Comparison of ENCODE assay signal across 30 cellular contexts in genomic region chr5:91706785-91707520, GRCh38.
A peak's percentile ranks its signal among the peaks of the same experiment; 100 is the strongest.
DNase-seq lines count a peak whose midpoint lies in the region; ATAC-seq and TF ChIP-seq lines count a peak whose summit lies in the region.
"Had no signal": no experiment of that assay in that cellular context is flagged by ENCODE, and none has a peak within 500 bp of the region (broad histone marks: within the 10 kb centered on the region; RNA-seq: fewer than 3 reads in every experiment).

No MANE protein-coding gene starts in this region.

- DNase-seq in EL = peak; percentile 2
- DNase-seq in dedifferentiated amniotic fluid mesenchymal stem cell (ENCODE audit: extremely low spot score) = peak; percentile 85
- peak; percentile 1 for DNase-seq in myocyte (ENCODE audit: low read depth)
- DNase-seq in activated CD4-positive, alpha-beta T cell treated with anti-CD3 and anti-CD28 coated beads, Interleukin-2, amount 50 U/mL, for 48 hours = no peak
- no peak for DNase-seq in coronary artery (ENCODE audit: low spot score)
- no peak for DNase-seq in NCI-H187 (lab: John Stamatoyannopoulos, UW)
- DNase-seq: activated CD4-positive, alpha-beta T cell treated with anti-CD3 and anti-CD28 coated beads for 4 hours; AML-193; anterior cingulate cortex; caudate nucleus; CD4-positive, CD25-positive, alpha-beta regulatory T cell; dermis blood vessel endothelial cell; DND-41; endodermal cell; H7; Karpas-422; NCI-H1436; SHP77; spleen; stimulated activated CD8-positive, alpha-beta memory T cell treated with anti-CD3 and anti-CD28 coated beads, Interleukin-4, amount 100 ng/mL, for 48 hours; stimulated activated naive CD8-positive, alpha-beta T cell treated with anti-CD3 and anti-CD28 coated beads, Interleukin-15, amount 100 ng/mL, for 72 hours; uterus; WERI-Rb-1 had no signal

- ATAC-seq in SK-N-SH treated with all-trans-retinoic acid at 6 μM for 48 hours (peak; percentile 95), GM18517 (IDR thresholded peaks at IDR 0.05; ENCODE audit: unreplicated experiment) (no peak)
- ATAC-seq: activated naive CD4-positive, alpha-beta T cell treated with anti-CD3 and anti-CD28 coated beads, Interleukin-2, amount 50 U/mL, for 72 hours; esophagus mucosa; Panc1; stimulated activated naive CD8-positive, alpha-beta T cell treated with anti-CD3 and anti-CD28 coated beads, Interleukin-15, amount 100 ng/mL, for 72 hours had no signal

- no peak for TF ChIP-seq CTCF in coronary artery (IDR thresholded peaks at IDR 0.05)

- H3K4me3 ChIP-seq in coronary artery = no peak overlapping the region
- H3K4me3 ChIP-seq: right atrium auricular region, spleen, uterus had no signal

- no peak overlapping the region for H3K27ac ChIP-seq in coronary artery
- H3K27ac ChIP-seq: parathyroid adenoma, right atrium auricular region, spleen, uterus, WERI-Rb-1 had no signal

TF ChIP-seq in SK-N-SH treated with all-trans-retinoic acid at 6 μM for 48 hours, 23 proteins besides CTCF, POLR2A, EP300 and RAD21:
- peak; percentile 83; the same call in 1 of the 2 replicates for TF ChIP-seq PATZ1 (CRISPR knock-in tag; IDR thresholded peaks at IDR 0.05; ENCODE audit: borderline replicate concordance)
- no peak; the same call in 1 of the 2 replicates for TF ChIP-seq TCF4 (CRISPR knock-in tag; IDR thresholded peaks at IDR 0.05; ENCODE audit: borderline replicate concordance)
- TF ChIP-seq GLIS3 (CRISPR knock-in tag; IDR thresholded peaks at IDR 0.05) = no peak
- no peak for TF ChIP-seq ZNF70 (CRISPR knock-in tag; IDR thresholded peaks at IDR 0.05)
- no peak for TF ChIP-seq ARNTL (CRISPR knock-in tag; IDR thresholded peaks at IDR 0.05; ENCODE audit: borderline replicate concordance, low read depth)
- peak; percentile 82; the same call in 1 of the 2 replicates for TF ChIP-seq CREB5 (CRISPR knock-in tag; IDR thresholded peaks at IDR 0.05; ENCODE audit: low read depth)
- TF ChIP-seq ZFP3 (CRISPR knock-in tag; IDR thresholded peaks at IDR 0.05) = 0 out of 2 replicates have a peak, but pooled peaks have one; percentile 16
- no peak for TF ChIP-seq ZFP30 (CRISPR knock-in tag; IDR thresholded peaks at IDR 0.05)
- TF ChIP-seq CSDC2 (CRISPR knock-in tag; IDR thresholded peaks at IDR 0.05) = no peak
- TF ChIP-seq TSHZ2 (CRISPR knock-in tag; IDR thresholded peaks at IDR 0.05) = no peak
- no peak for TF ChIP-seq CSRNP3 (CRISPR knock-in tag; IDR thresholded peaks at IDR 0.05)
- TF ChIP-seq ISL1 (CRISPR knock-in tag; IDR thresholded peaks at IDR 0.05) = peak; percentile 94
- no peak for TF ChIP-seq PPARA (CRISPR knock-in tag; IDR thresholded peaks at IDR 0.05; ENCODE audit: borderline replicate concordance)
- TF ChIP-seq RARB (CRISPR knock-in tag; IDR thresholded peaks at IDR 0.05) = no peak; the same call in 1 of the 2 replicates
- no peak for TF ChIP-seq BACH2 (CRISPR knock-in tag; IDR thresholded peaks at IDR 0.05; ENCODE audit: borderline replicate concordance)
- no peak for TF ChIP-seq ESRRG (CRISPR knock-in tag; IDR thresholded peaks at IDR 0.05)
- no peak for TF ChIP-seq OSR1 (CRISPR knock-in tag; IDR thresholded peaks at IDR 0.05)
- TF ChIP-seq SNAI2 (CRISPR knock-in tag; IDR thresholded peaks at IDR 0.05) = no peak
- TF ChIP-seq ZC3H10 (CRISPR knock-in tag; IDR thresholded peaks at IDR 0.05) = no peak
- TF ChIP-seq ZNF565 (CRISPR knock-in tag; conservative IDR thresholded peaks at IDR 0.05; ENCODE audit: low read depth) = no peak
- peak; percentile 88; the same call in 1 of the 2 replicates for TF ChIP-seq POU6F1 (CRISPR knock-in tag; IDR thresholded peaks at IDR 0.05; ENCODE audit: borderline replicate concordance, low read depth)
- no peak for TF ChIP-seq ZNF8 (CRISPR knock-in tag; IDR thresholded peaks at IDR 0.05)
- peak; percentile 93; the same call in 1 of the 2 replicates for TF ChIP-seq TOX (CRISPR knock-in tag; IDR thresholded peaks at IDR 0.05; ENCODE audit: borderline replicate concordance)

Comparison
In these comparisons a context has a peak if more than half of its experiments do, and no peak if none do; other contexts are left out.
1. DNase-seq: peak in EL (single experiment), dedifferentiated amniotic fluid mesenchymal stem cell (single experiment) and myocyte (single experiment); none in activated CD4-positive, alpha-beta T cell treated with anti-CD3 and anti-CD28 coated beads, Interleukin-2, amount 50 U/mL, for 48 hours (0 of 2), coronary artery (single experiment) and NCI-H187 (0 of 2).